25 cellular contexts compared by ENCODE assay signal in genomic region chr17:43842975-43843325, GRCh38. TPM values are rescaled to one million over a fixed set of nuclear protein-coding genes. Genes with fewer than 3 reads are reported as not detected.
"Had no signal": no experiment of that assay in that cellular context is flagged by ENCODE, and none has a peak within 500 bp of the region (broad histone marks: within the 10 kb centered on the region; RNA-seq: fewer than 3 reads in every experiment).

No MANE protein-coding gene starts in this region.

- H3K27ac ChIP-seq: brain microvascular endothelial cell, gastroesophageal sphincter, sigmoid colon, spleen, thoracic aorta, upper lobe of left lung, WERI-Rb-1 had no signal

- DNase-seq: activated CD4-positive, CD25-positive, alpha-beta regulatory T cell treated with anti-CD3 and anti-CD28 coated beads, Interleukin-2, amount 50 U/mL, for 72 hours; activated gamma-delta T cell treated with Interleukin-2 at 50 U/mL for 16 hours; activated T-cell treated with anti-CD3 and anti-CD28 coated beads, Interleukin-2, amount 50 U/mL, for 1 hour; brain microvascular endothelial cell; central memory CD4-positive, alpha-beta T cell; endodermal cell; esophagus squamous epithelium; head of caudate nucleus; hypothalamus; left ventricle myocardium superior; nucleus accumbens; spleen; stimulated activated CD4-positive, alpha-beta T cell treated with anti-CD3 and anti-CD28 coated beads, Interleukin-4, amount 100 ng/mL, for 1 hour; stimulated activated naive CD4-positive, alpha-beta T cell; T-cell; WERI-Rb-1 had no signal

- H3K27me3 ChIP-seq: brain microvascular endothelial cell, gastroesophageal sphincter, sigmoid colon, upper lobe of left lung had no signal

- H3K9me3 ChIP-seq: esophagus squamous epithelium, gastroesophageal sphincter, sigmoid colon, spleen, thoracic aorta, upper lobe of left lung had no signal

- H3K36me3 ChIP-seq: brain microvascular endothelial cell, esophagus squamous epithelium, gastroesophageal sphincter, sigmoid colon, spleen, thoracic aorta, upper lobe of left lung, WERI-Rb-1 had no signal

- H3K4me3 ChIP-seq: esophagus squamous epithelium, gastroesophageal sphincter, sigmoid colon, spleen, thoracic aorta, upper lobe of left lung had no signal

- FAIRE-seq: colon had no signal

- ATAC-seq: activated naive CD4-positive, alpha-beta T cell treated with anti-CD3 and anti-CD28 coated beads, Interleukin-2, amount 50 U/mL, for 72 hours; gastroesophageal sphincter; left ventricle myocardium superior; T-cell had no signal

RNA-seq across cellular contexts. Expression of gene CD300LG, which starts 4.0 kb away (rescaled TPM):
- total RNA-seq: activated naive CD4-positive, alpha-beta T cell treated with anti-CD3 and anti-CD28 coated beads, Interleukin-2, amount 50 U/mL, for 72 hours; endodermal cell; mononuclear cell; myocyte; renal cortical epithelial cell; T-cell had no signal
